In the genomic region with DNA sequence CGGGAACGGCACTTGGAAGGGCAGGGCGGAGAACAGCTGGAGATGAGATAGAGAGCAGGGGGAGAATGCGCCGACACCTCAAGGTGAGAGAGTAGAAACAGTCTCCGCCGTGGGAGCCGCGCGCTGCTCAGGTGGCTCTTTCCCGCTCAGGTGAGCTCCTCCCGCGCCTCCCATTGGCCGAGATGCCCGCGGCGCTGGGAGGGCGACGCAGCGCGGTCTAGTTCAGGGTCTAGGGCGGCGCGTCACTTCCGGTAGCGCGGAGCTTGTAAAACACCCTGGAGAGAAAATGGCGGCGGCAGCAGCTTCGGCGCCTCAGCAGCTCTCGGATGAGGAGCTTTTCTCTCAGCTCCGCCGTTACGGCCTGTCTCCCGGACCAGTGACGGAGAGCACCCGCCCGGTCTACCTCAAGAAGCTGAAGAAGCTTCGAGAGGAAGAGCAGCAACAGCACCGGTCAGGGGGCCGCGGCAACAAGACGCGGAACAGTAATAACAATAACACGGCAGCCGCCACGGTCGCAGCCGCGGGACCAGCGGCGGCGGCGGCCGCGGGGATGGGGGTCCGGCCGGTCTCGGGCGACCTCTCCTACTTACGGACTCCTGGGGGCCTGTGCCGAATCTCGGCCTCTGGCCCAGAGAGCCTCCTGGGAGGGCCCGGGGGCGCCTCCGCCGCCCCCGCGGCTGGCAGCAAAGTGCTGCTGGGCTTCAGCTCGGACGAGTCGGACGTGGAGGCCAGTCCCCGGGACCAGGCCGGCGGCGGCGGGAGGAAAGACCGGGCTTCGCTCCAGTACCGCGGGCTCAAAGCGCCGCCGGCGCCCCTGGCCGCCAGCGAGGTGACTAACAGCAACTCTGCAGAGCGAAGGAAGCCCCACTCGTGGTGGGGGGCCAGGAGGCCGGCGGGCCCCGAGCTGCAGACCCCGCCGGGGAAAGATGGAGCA, we compare ENCODE assay signal across 8 cellular contexts. TPM values are rescaled to one million over a fixed set of nuclear protein-coding genes. Genes with fewer than 3 reads are reported as not detected.
DNase-seq lines count a peak whose midpoint lies in the region; ATAC-seq and TF ChIP-seq lines count a peak whose summit lies in the region.

Gene LEMD3 (plus strand): TSS at position 273 of the 934 bp plus-strand sequence. CDS start 14 bp downstream, at position 287.

- H3K36me3 ChIP-seq in KMS-11 (ENCODE audit: insufficient read depth) (no peaks in the 10 kb centered on the region), Panc1 (ENCODE audit: control insufficient read depth, insufficient read depth, low read length) (peaks cover 3% of the 10 kb centered on the region), esophagus (ENCODE audit: control insufficient read depth in 2 of 2, insufficient read depth in 2 of 2, low read length in 1 of 2) (no peaks in the 10 kb centered on the region), mucosa of stomach (ENCODE audit: control insufficient read depth, insufficient read depth, low read length) (no peaks in the 10 kb centered on the region)

- H3K36me3 Mint-ChIP-seq in activated T-cell treated with anti-CD3 and anti-CD28 coated beads, Interleukin-2, amount 50 U/mL, for 4 hours (ENCODE audit: insufficient read depth), result peaks cover 9% of the 10 kb centered on the region

- CTCF ChIA-PET in Panc1 (lab: Charles Lee), result no interaction called here

- H3K4me3 ChIP-seq in KMS-11 (IDR thresholded peaks at IDR 0.05; ENCODE audit: insufficient read depth, low read depth, low read length) (peak within 1 kb of the TSS; percentile 3), Panc1 (ENCODE audit: low read depth in 2 of 2, low read length in 2 of 2) (peak within 1 kb of the TSS; percentile 81 to 82), esophagus (ENCODE audit: low read depth in 1 of 2, low read length in 2 of 2) (peak within 1 kb of the TSS; percentile 81 to 97), mucosa of stomach (ENCODE audit: low read length) (peak within 1 kb of the TSS; percentile 43)

- H3K27me3 ChIP-seq in KMS-11 (ENCODE audit: insufficient read depth, low read depth) (no peaks in the 10 kb centered on the region), Panc1 (ENCODE audit: control insufficient read depth, insufficient read depth, low read length) (no peaks in the 10 kb centered on the region), esophagus (ENCODE audit: control insufficient read depth in 1 of 2, insufficient read depth in 2 of 2, low read length in 2 of 2) (no peaks in the 10 kb centered on the region), mucosa of stomach (ENCODE audit: control insufficient read depth, insufficient read depth, low read length) (no peaks in the 10 kb centered on the region)

- H3K9me3 ChIP-seq in Panc1 (ENCODE audit: control insufficient read depth, insufficient read depth, low read depth, low read length), result no peaks in the 10 kb centered on the region
- H3K9me3 ChIP-seq in esophagus (ENCODE audit: control insufficient read depth in 2 of 2, insufficient read depth in 1 of 2, low read depth in 1 of 2, low read length in 1 of 2), result no peaks in the 10 kb centered on the region
- no peaks in the 10 kb centered on the region for H3K9me3 ChIP-seq in mucosa of stomach (ENCODE audit: control insufficient read depth, low read length)

- peaks cover 51% of the 10 kb centered on the region for H3K4me1 ChIP-seq in KMS-11 (ENCODE audit: low read depth, poor library complexity, severe bottlenecking)
- peaks cover 13% of the 10 kb centered on the region for H3K4me1 ChIP-seq in Panc1 (ENCODE audit: control insufficient read depth, insufficient read depth, low read length)
- H3K4me1 ChIP-seq in esophagus (ENCODE audit: control insufficient read depth in 2 of 2, insufficient read depth in 2 of 2, low read length in 1 of 2), result no peaks in the 10 kb centered on the region
- H3K4me1 ChIP-seq in mucosa of stomach (ENCODE audit: control insufficient read depth, insufficient read depth, low read length), result peaks cover 18% of the 10 kb centered on the region

- ATAC-seq in GM21786 (IDR thresholded peaks at IDR 0.05; ENCODE audit: unreplicated experiment), result peak; percentile 90
- peak; percentile 98 for ATAC-seq in Panc1
- peak; percentile 94 to 95 for ATAC-seq in activated T-cell treated with anti-CD3 and anti-CD28 coated beads, Interleukin-2, amount 50 U/mL, for 4 hours

- H3K4me2 ChIP-seq in KMS-11, result peak within 1 kb of the TSS; percentile 66

- H4K20me1 ChIP-seq in KMS-11 (ENCODE audit: insufficient read depth), result peaks cover 40% of the 10 kb centered on the region

- intact Hi-C loops in Panc1 (cut with micrococcal nuclease; ENCODE audit: unreplicated experiment), result no loop called here

- peak within 1 kb of the TSS; percentile 99 for H3K4me3 Mint-ChIP-seq in activated T-cell treated with anti-CD3 and anti-CD28 coated beads, Interleukin-2, amount 50 U/mL, for 4 hours

- peak within 1 kb of the TSS; percentile 94 for H3K27ac ChIP-seq in KMS-11
- H3K27ac ChIP-seq in Panc1 (ENCODE audit: low read length), result peak within 1 kb of the TSS; percentile 83
- H3K27ac ChIP-seq in esophagus (ENCODE audit: low read depth in 2 of 2, low read length in 1 of 2), result peak within 1 kb of the TSS; percentile 95 to 99

- peak within 1 kb of the TSS; percentile 91 for H2AFZ ChIP-seq in KMS-11 (ENCODE audit: low read depth)

- TF ChIP-seq CTCF in KMS-11 (conservative IDR thresholded peaks at IDR 0.05; ENCODE audit: low read depth, low read length), result no peak
- no peak for TF ChIP-seq CTCF in Panc1 (IDR thresholded peaks at IDR 0.05)

- H3K9me3 Mint-ChIP-seq in activated T-cell treated with anti-CD3 and anti-CD28 coated beads, Interleukin-2, amount 50 U/mL, for 4 hours, result no peaks in the 10 kb centered on the region

- peaks cover 50% of the 10 kb centered on the region for H3K79me2 ChIP-seq in KMS-11 (ENCODE audit: insufficient read depth, low read depth)

- H3K4me1 Mint-ChIP-seq in activated T-cell treated with anti-CD3 and anti-CD28 coated beads, Interleukin-2, amount 50 U/mL, for 4 hours (ENCODE audit: low read depth), result peaks cover 34% of the 10 kb centered on the region

- 1% methylated on average over 92 to 96 of the region's 96 CpGs for WGBS in esophagus, 2 donors

- DNase-seq in DMS79 treated with DMSO at 0.1 percent for 48 hours (lab: John Stamatoyannopoulos, UW) (peak; percentile 68), Panc1 (ENCODE audit: low read depth, low spot score) (peak; percentile 46)
- DNase-seq in activated T-cell treated with anti-CD3 and anti-CD28 coated beads, Interleukin-2, amount 50 U/mL, for 4 hours, result peak; percentile 92
- DNase-seq in stimulated activated CD8-positive, alpha-beta memory T cell treated with anti-CD3 and anti-CD28 coated beads, Interleukin-4, amount 100 ng/mL, for 48 hours, result peak; percentile 92

- H3K9ac ChIP-seq in KMS-11, result peak within 1 kb of the TSS; percentile 96
- peak within 1 kb of the TSS; percentile 93 for H3K9ac ChIP-seq in mucosa of stomach (ENCODE audit: low read length)

- peaks cover 2% of the 10 kb centered on the region for H3K27me3 Mint-ChIP-seq in activated T-cell treated with anti-CD3 and anti-CD28 coated beads, Interleukin-2, amount 50 U/mL, for 4 hours (ENCODE audit: low read depth)

- BruUV-seq in Panc1 (replicated peaks; lab: Mats Ljungman, UMichigan), result no TSS peak

- POLR2A ChIA-PET in Panc1 (lab: Charles Lee), result interaction anchor here (0.6 to 1.4 kb wide), 3 partner anchors 10 to 1133 kb away, joined by 3 to 11 read pairs (median 4); no protein-coding TSS in a partner anchor

- in situ Hi-C loops in Panc1 (cut with HindIII; ENCODE audit: low pct_unique_long_range_greater_than_20kb, low sequenced_read_pairs), result no loop called here

RNA-seq across cellular contexts. Expression of gene LEMD3, which starts in this region (rescaled TPM):
- 26.9 TPM for total RNA-seq in Panc1 (2021; ENCODE audit: unreplicated experiment)
- polyA plus RNA-seq in Panc1 (2012; ENCODE audit: insufficient read length), result 11.2 TPM
- total RNA-seq in activated T-cell treated with anti-CD3 and anti-CD28 coated beads, Interleukin-2, amount 50 U/mL, for 4 hours, result 10 to 100 TPM; 30.9 to 34.3 (median 32.5) TPM
- 1 to 10 TPM; 5.6 to 5.9 TPM for polyA plus RNA-seq in esophagus

Comparison
In these comparisons a context has a peak if more than half of its experiments do, and no peak if none do; other contexts are left out.
1. Peak in every context shown above with its lines: DNase-seq, ATAC-seq, H3K4me3 ChIP-seq and H3K27ac ChIP-seq.
2. H3K4me3 ChIP-seq: peak in every context shown above with its lines; median percentile 89 in esophagus; 82 in Panc1; 43 in mucosa of stomach; 3 in KMS-11.